Comparison of ENCODE assay signal across 29 cellular contexts in genomic region chr18:56937874-56938273, GRCh38.
"Had no signal": no experiment of that assay in that cellular context is flagged by ENCODE, and none has a peak within 500 bp of the region (broad histone marks: within the 10 kb centered on the region; RNA-seq: fewer than 3 reads in every experiment).

No MANE protein-coding gene starts in this region.

- DNase-seq: activated CD4-positive, alpha-beta T cell treated with anti-CD3 and anti-CD28 coated beads for 4 hours; activated CD4-positive, alpha-beta T cell treated with anti-CD3 and anti-CD28 coated beads, Interleukin-2, amount 50 U/mL, for 4 hours; activated effector memory CD4-positive, alpha-beta T cell treated with Interleukin-2 at 50 U/mL for 16 hours; activated naive CD4-positive, alpha-beta T cell treated with Interleukin-2 at 50 U/mL for 16 hours; activated naive CD8-positive, alpha-beta T cell treated with anti-CD3 and anti-CD28 coated beads for 36 hours; activated T-cell treated with anti-CD3 and anti-CD28 coated beads for 4 hours; activated T-cell treated with anti-CD3 and anti-CD28 coated beads, Interleukin-2, amount 50 U/mL, for 72 hours; adrenal gland; aorta; body of pancreas; cortex of kidney; effector memory CD8-positive, alpha-beta T cell; foreskin keratinocyte; heart left ventricle; left ventricle myocardium inferior; mesendoderm; natural killer cell; occipital lobe; stimulated activated CD4-positive, alpha-beta T cell treated with anti-CD3 and anti-CD28 coated beads, Interleukin-15, amount 100 ng/mL, for 24 hours; stimulated activated CD4-positive, alpha-beta T cell treated with anti-CD3 and anti-CD28 coated beads, Interleukin-2, amount 100 ng/mL, for 24 hours; stimulated activated naive CD4-positive, alpha-beta T cell treated with Interleukin-2 at 50 U/mL for 16 hours; T-helper 1 cell; transverse colon had no signal

- ATAC-seq: activated T-cell treated with anti-CD3 and anti-CD28 coated beads, Interleukin-2, amount 50 U/mL, for 72 hours; body of pancreas; effector memory CD8-positive, alpha-beta T cell; foreskin keratinocyte; heart left ventricle; natural killer cell had no signal

- FAIRE-seq: islet of Langerhans, TTC549 had no signal

- H3K4me3 ChIP-seq: adrenal gland, body of pancreas, cardiac muscle cell, heart left ventricle, left ventricle myocardium inferior, lung, neural progenitor cell, right atrium auricular region, transverse colon had no signal
